In the genomic region with DNA sequence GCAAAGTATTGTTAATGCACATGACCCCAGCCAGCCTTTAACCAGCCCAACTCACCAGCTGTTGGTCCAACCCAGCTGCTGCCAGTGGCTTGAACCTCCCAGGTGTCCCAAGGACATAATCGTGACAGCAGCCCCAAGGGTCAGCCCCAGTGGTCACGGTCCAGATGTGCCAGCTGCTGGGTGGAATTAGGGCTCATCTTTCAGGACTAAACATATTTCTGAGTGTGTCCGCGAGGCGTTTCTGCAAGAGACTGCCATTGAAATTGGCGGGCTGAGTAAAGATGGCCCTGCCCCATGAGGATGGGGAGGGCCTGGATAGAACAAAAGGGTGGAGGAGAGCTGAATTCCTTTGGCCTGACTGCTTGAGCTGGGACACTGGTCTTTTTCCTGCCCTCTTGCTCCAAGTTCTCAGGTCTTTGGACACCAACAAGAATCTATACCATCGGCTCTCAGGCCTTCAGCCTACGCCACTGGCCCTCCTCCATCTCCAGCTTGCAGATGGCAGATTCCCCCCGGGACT, we compare ENCODE assay signal across 1 cellular context.
TF ChIP-seq lines count a peak whose summit lies in the region.

No MANE protein-coding gene starts in this region.

TF ChIP-seq in GM23338, 12 proteins besides CTCF, POLR2A, EP300 and RAD21 (continued from another document):
- TF ChIP-seq, protein P1, sequence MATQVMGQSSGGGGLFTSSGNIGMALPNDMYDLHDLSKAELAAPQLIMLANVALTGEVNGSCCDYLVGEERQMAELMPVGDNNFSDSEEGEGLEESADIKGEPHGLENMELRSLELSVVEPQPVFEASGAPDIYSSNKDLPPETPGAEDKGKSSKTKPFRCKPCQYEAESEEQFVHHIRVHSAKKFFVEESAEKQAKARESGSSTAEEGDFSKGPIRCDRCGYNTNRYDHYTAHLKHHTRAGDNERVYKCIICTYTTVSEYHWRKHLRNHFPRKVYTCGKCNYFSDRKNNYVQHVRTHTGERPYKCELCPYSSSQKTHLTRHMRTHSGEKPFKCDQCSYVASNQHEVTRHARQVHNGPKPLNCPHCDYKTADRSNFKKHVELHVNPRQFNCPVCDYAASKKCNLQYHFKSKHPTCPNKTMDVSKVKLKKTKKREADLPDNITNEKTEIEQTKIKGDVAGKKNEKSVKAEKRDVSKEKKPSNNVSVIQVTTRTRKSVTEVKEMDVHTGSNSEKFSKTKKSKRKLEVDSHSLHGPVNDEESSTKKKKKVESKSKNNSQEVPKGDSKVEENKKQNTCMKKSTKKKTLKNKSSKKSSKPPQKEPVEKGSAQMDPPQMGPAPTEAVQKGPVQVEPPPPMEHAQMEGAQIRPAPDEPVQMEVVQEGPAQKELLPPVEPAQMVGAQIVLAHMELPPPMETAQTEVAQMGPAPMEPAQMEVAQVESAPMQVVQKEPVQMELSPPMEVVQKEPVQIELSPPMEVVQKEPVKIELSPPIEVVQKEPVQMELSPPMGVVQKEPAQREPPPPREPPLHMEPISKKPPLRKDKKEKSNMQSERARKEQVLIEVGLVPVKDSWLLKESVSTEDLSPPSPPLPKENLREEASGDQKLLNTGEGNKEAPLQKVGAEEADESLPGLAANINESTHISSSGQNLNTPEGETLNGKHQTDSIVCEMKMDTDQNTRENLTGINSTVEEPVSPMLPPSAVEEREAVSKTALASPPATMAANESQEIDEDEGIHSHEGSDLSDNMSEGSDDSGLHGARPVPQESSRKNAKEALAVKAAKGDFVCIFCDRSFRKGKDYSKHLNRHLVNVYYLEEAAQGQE (IDR thresholded peaks at IDR 0.05; ENCODE audit: unreplicated experiment), result no peak
- no peak for TF ChIP-seq POLR2AphosphoS5 (IDR thresholded peaks at IDR 0.05; ENCODE audit: low read depth)
TF ChIP-seq in GM23338: peak in this region for 0.
